Comparison of ENCODE assay signal across 8 cellular contexts in genomic region chr9:93132946-93133640, GRCh38. TPM values are rescaled to one million over a fixed set of nuclear protein-coding genes. Genes with fewer than 3 reads are reported as not detected.
DNase-seq lines count a peak whose midpoint lies in the region; ATAC-seq and TF ChIP-seq lines count a peak whose summit lies in the region.

No MANE protein-coding gene starts in this region.

- H4K20me1 ChIP-seq in smooth muscle cell (ENCODE audit: low read depth): peaks cover 4% of the 10 kb centered on the region

- H3K4me2 ChIP-seq in smooth muscle cell: peak overlapping the region; percentile 100

- WGBS in adipose tissue, 3 donors: 20 to 33% (median 30%) methylated on average over 17 to 18 of the region's 18 CpGs
- WGBS in smooth muscle cell (ENCODE audit: low lambda C conversion rate): 41% methylated on average over 17 of the region's 18 CpGs

- peak overlapping the region; percentile 79 for H2AFZ ChIP-seq in smooth muscle cell (ENCODE audit: low read depth)

- H3K9me3 ChIP-seq in iPS-20b (ENCODE audit: insufficient read depth, low read depth, low read length): no peaks in the 10 kb centered on the region
- H3K9me3 ChIP-seq in smooth muscle cell (replicated peaks; ENCODE audit: low read depth): no peaks in the 10 kb centered on the region

- H3F3A ChIP-seq in smooth muscle cell (ENCODE audit: low read depth): peaks cover 5% of the 10 kb centered on the region

- H3K27me3 Mint-ChIP-seq in T-helper 2 cell treated with Interferon-gamma antibody and Interleukin-4, amounts not matched to agents 5 μg/mL and 100 μg/mL, for 36 hours (ENCODE audit: low read depth): no peaks in the 10 kb centered on the region

- H3K9me3 Mint-ChIP-seq in T-helper 2 cell treated with Interferon-gamma antibody and Interleukin-4, amounts not matched to agents 5 μg/mL and 100 μg/mL, for 36 hours: no peaks in the 10 kb centered on the region

- H3K4me3 ChIP-seq in iPS-20b (ENCODE audit: low read length) (peak overlapping the region; percentile 81), smooth muscle cell (peak overlapping the region; percentile 91)

- peak overlapping the region; percentile 89 for H3K4me3 Mint-ChIP-seq in T-helper 2 cell treated with Interferon-gamma antibody and Interleukin-4, amounts not matched to agents 5 μg/mL and 100 μg/mL, for 36 hours

- H3K27ac ChIP-seq in adipose tissue (ENCODE audit: low read depth, low read length) (peak overlapping the region; percentile 74), iPS-20b (ENCODE audit: low read length) (no peak overlapping the region), smooth muscle cell (ENCODE audit: low read depth) (peak overlapping the region; percentile 93)

- ATAC-seq in GM18868 (IDR thresholded peaks at IDR 0.05; ENCODE audit: unreplicated experiment): no peak

- peaks cover 20% of the 10 kb centered on the region for H3K79me2 ChIP-seq in smooth muscle cell (ENCODE audit: low read depth)

- TF ChIP-seq CTCF in smooth muscle cell (IDR thresholded peaks at IDR 0.05; ENCODE audit: borderline replicate concordance, insufficient read depth, poor library complexity, severe bottlenecking): no peak

- peak overlapping the region; percentile 83 for H3K27ac Mint-ChIP-seq in T-helper 2 cell treated with Interferon-gamma antibody and Interleukin-4, amounts not matched to agents 5 μg/mL and 100 μg/mL, for 36 hours

- H3K36me3 ChIP-seq in iPS-20b (ENCODE audit: insufficient read depth, low read depth, low read length) (no peaks in the 10 kb centered on the region), smooth muscle cell (ENCODE audit: low read depth) (no peaks in the 10 kb centered on the region)

- no peaks in the 10 kb centered on the region for H3K36me3 Mint-ChIP-seq in T-helper 2 cell treated with Interferon-gamma antibody and Interleukin-4, amounts not matched to agents 5 μg/mL and 100 μg/mL, for 36 hours (ENCODE audit: low read depth)

- 0 out of 2 replicates have a peak, but pooled peaks cover 2% of the 10 kb centered on the region for H3K4me1 ChIP-seq in iPS-20b (ENCODE audit: insufficient read depth, low read length)
- peaks cover 8% of the 10 kb centered on the region for H3K4me1 ChIP-seq in smooth muscle cell (ENCODE audit: low read depth)

- peaks cover 26% of the 10 kb centered on the region for H3K4me1 Mint-ChIP-seq in T-helper 2 cell treated with Interferon-gamma antibody and Interleukin-4, amounts not matched to agents 5 μg/mL and 100 μg/mL, for 36 hours (ENCODE audit: low read depth)

- H3K9ac ChIP-seq in iPS-20b (ENCODE audit: low read depth, low read length) (peak overlapping the region; percentile 73; the same call in 1 of the 2 replicates), smooth muscle cell (ENCODE audit: low read depth) (peak overlapping the region; percentile 97)

- H3K27me3 ChIP-seq in iPS-20b (ENCODE audit: insufficient read depth, low read length): peaks cover 12% of the 10 kb centered on the region
- H3K27me3 ChIP-seq in smooth muscle cell (ENCODE audit: low read depth): no peaks in the 10 kb centered on the region

- DNase-seq in T-helper 2 cell treated with Interferon-gamma antibody and Interleukin-4, amounts not matched to agents 5 μg/mL and 100 μg/mL, for 36 hours (ENCODE audit: low spot score): no peak
- DNase-seq in T-helper 2 cell: no peak
- no peak for DNase-seq in smooth muscle cell (lab: John Stamatoyannopoulos, UW; ENCODE audit: unreplicated experiment)
- DNase-seq in NCI-H2029 (lab: John Stamatoyannopoulos, UW): no peak
- DNase-seq in stimulated activated CD4-positive, alpha-beta T cell treated with anti-CD3 and anti-CD28 coated beads, Interleukin-4, amount 100 ng/mL, for 4 hours: no peak

RNA-seq across cellular contexts. Expression of gene NINJ1, which starts 1.0 kb away (rescaled TPM):
- polyA plus RNA-seq in adipose tissue (100 to 1,000 TPM in 1 of 3 donors, 10 to 100 TPM in 2; 22.3 to 100 (median 82.1) TPM), smooth muscle cell (53.7 and 66.8 TPM in 2 replicates)
- 31.5 and 34.3 TPM in 2 replicates for total RNA-seq in smooth muscle cell

RNA-seq across cellular contexts. Expression of gene CARD19, which starts 37.1 kb away (rescaled TPM):
- polyA plus RNA-seq in adipose tissue (10 to 100 TPM; 12.5 to 43.7 (median 26.3) TPM), smooth muscle cell (88.1 TPM in 2 replicates)
- 41.6 and 86.0 TPM in 2 replicates for total RNA-seq in smooth muscle cell

RNA-seq across cellular contexts. Expression of gene WNK2, which starts 50.8 kb away (rescaled TPM):
- 10 to 100 TPM in 1 of 3 donors, 1 to 10 TPM in 2; 1.3 to 22.2 (median 1.3) TPM for polyA plus RNA-seq in adipose tissue
- 0.31 TPM in 1 of 2 replicates, not detected in the other for total RNA-seq in smooth muscle cell
- polyA plus RNA-seq in smooth muscle cell: 0.20 and 0.27 TPM in 2 replicates
